14 cellular contexts compared by ENCODE assay signal in genomic region chr3:124962403-124962940, GRCh38.
"Had no signal": no experiment of that assay in that cellular context is flagged by ENCODE, and none has a peak within 500 bp of the region (broad histone marks: within the 10 kb centered on the region; RNA-seq: fewer than 3 reads in every experiment).

No MANE protein-coding gene starts in this region.

- DNase-seq: activated B cell treated with CpG ODN at 0.5 μM for 24 hours; activated CD4-positive, alpha-beta T cell treated with anti-CD3 and anti-CD28 coated beads, Interleukin-2, amount 50 U/mL, for 1 hour; activated T-cell treated with anti-CD3 and anti-CD28 coated beads, Interleukin-2, amount 50 U/mL, for 1 hour; amniotic stem cell; body of pancreas; dermis blood vessel endothelial cell; erythroblast; heart right ventricle; left ventricle myocardium inferior; mesendoderm; pancreas; stomach had no signal

- H3K4me3 ChIP-seq: body of pancreas, heart right ventricle, left ventricle myocardium inferior, neural progenitor cell, pancreas, stomach, thoracic aorta had no signal

- ATAC-seq: body of pancreas, heart right ventricle, pancreas had no signal
